ENCODE assay signal across 19 cellular contexts in the genomic region with DNA sequence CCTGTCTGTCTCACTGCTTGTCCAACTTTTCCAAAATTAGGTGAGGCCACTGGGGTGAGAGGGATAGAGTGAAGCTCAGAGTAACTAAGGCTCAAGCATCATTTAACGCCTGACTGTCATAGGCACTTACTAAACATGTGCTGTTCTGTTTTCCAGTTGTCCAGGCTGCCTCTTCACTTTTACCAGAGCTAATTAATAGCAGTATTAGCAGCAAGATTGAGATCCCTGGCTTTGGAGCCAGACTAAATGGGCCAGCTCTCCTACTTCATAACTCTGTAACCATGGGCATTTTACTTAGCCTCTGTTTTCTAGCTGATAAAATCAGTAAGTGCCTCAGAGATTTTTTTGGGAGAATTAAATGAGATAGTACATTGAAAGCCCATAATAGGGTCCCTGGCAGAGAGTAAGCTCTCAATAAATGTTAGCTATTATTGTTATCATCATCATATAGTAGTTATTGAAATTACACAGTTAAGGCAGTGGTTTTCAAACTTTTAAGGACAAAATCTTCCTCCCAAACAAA.
DNase-seq lines count a peak whose midpoint lies in the region; ATAC-seq and TF ChIP-seq lines count a peak whose summit lies in the region.
"Had no signal": no experiment of that assay in that cellular context is flagged by ENCODE, and none has a peak within 500 bp of the region (broad histone marks: within the 10 kb centered on the region; RNA-seq: fewer than 3 reads in every experiment).

No MANE protein-coding gene starts in this region.

- H3K27ac ChIP-seq in OCI-LY7 (ENCODE audit: low read depth, low read length, poor library complexity, severe bottlenecking) (no peak overlapping the region), smooth muscle cell (ENCODE audit: low read depth) (no peak overlapping the region), transverse colon (no peak overlapping the region)

- H3K9me3 Mint-ChIP-seq in memory B cell = peaks cover 5% of the 10 kb centered on the region

- in situ Hi-C loops in transverse colon (cut with MboI; ENCODE audit: low pct_ligation_motif_present in 1 of 4, low pct_unique_long_range_greater_than_20kb in 1 of 4, low sequenced_read_pairs in 3 of 4) = no loop called here

- H3F3A ChIP-seq in smooth muscle cell (ENCODE audit: low read depth) = peaks cover 25% of the 10 kb centered on the region

- H3K4me2 ChIP-seq in OCI-LY7 (ENCODE audit: low read length) = no peak overlapping the region
- peak overlapping the region; percentile 32 for H3K4me2 ChIP-seq in smooth muscle cell

- H3K9me3 ChIP-seq in BE2C (no peaks in the 10 kb centered on the region), OCI-LY7 (ENCODE audit: low read length) (no peaks in the 10 kb centered on the region), smooth muscle cell (replicated peaks; ENCODE audit: low read depth) (no peaks in the 10 kb centered on the region), transverse colon (no peaks in the 10 kb centered on the region)

- no TSS peak for BruUV-seq in OCI-LY7 (replicated peaks; lab: Mats Ljungman, UMichigan)

- no peak overlapping the region for H3K4me3 Mint-ChIP-seq in memory B cell
- H3K4me3 Mint-ChIP-seq: CD4-positive, CD25-positive, alpha-beta regulatory T cell; IgD-negative memory B cell had no signal

- intact Hi-C loops in OCI-LY7 (cut with micrococcal nuclease; ENCODE audit: unreplicated experiment) = no loop called here
- intact Hi-C loops in transverse colon (cut with DNase I; ENCODE audit: low total_unique reads) = loop anchor here (5.0 to 10.0 kb wide), 2 partner anchors 882 to 1040 kb away; no protein-coding TSS in a partner anchor

- TF ChIP-seq CTCF in BE2C (IDR thresholded peaks at IDR 0.05; ENCODE audit: low read depth, low read length) (no peak), OCI-LY7 (conservative IDR thresholded peaks at IDR 0.05; ENCODE audit: low read length) (no peak), smooth muscle cell (IDR thresholded peaks at IDR 0.05; ENCODE audit: borderline replicate concordance, insufficient read depth, poor library complexity, severe bottlenecking) (no peak), transverse colon (IDR thresholded peaks at IDR 0.05) (no peak)

- TF ChIP-seq EP300 in transverse colon (IDR thresholded peaks at IDR 0.05; ENCODE audit: low read depth) = no peak

- CTCF ChIA-PET in OCI-LY7 (lab: Charles Lee; ENCODE audit: unreplicated experiment) = no interaction called here

- no peaks in the 10 kb centered on the region for H3K27me3 ChIP-seq in BE2C
- H3K27me3 ChIP-seq in smooth muscle cell (ENCODE audit: low read depth) = no peaks in the 10 kb centered on the region
- no peaks in the 10 kb centered on the region for H3K27me3 ChIP-seq in transverse colon

- peak overlapping the region; percentile 18; the same call in 1 of the 2 replicates for H2AFZ ChIP-seq in OCI-LY7 (ENCODE audit: low read length)
- H2AFZ ChIP-seq in smooth muscle cell (ENCODE audit: low read depth) = no peak overlapping the region

- H3K4me3 ChIP-seq in BE2C (ENCODE audit: low read depth, low read length) = no peak overlapping the region
- no peak overlapping the region for H3K4me3 ChIP-seq in OCI-LY7 (ENCODE audit: low read depth, low read length, poor library complexity, severe bottlenecking)
- no peak overlapping the region for H3K4me3 ChIP-seq in smooth muscle cell
- no peak overlapping the region for H3K4me3 ChIP-seq in transverse colon
- H3K4me3 ChIP-seq: GM12878 had no signal

- peaks cover 34% of the 10 kb centered on the region for H3K4me1 Mint-ChIP-seq in memory B cell

- H3K79me2 ChIP-seq in OCI-LY7 (ENCODE audit: insufficient read depth, low read depth, low read length) (no peaks in the 10 kb centered on the region), smooth muscle cell (ENCODE audit: low read depth) (no peaks in the 10 kb centered on the region)

- no peaks in the 10 kb centered on the region for H3K27me3 Mint-ChIP-seq in memory B cell
- H3K27me3 Mint-ChIP-seq: CD4-positive, CD25-positive, alpha-beta regulatory T cell; IgD-negative memory B cell had no signal

- H3K36me3 ChIP-seq in BE2C = no peaks in the 10 kb centered on the region
- no peaks in the 10 kb centered on the region for H3K36me3 ChIP-seq in OCI-LY7 (ENCODE audit: insufficient read depth, low read length)
- no peaks in the 10 kb centered on the region for H3K36me3 ChIP-seq in smooth muscle cell (ENCODE audit: low read depth)
- H3K36me3 ChIP-seq in transverse colon = no peaks in the 10 kb centered on the region

- no peaks in the 10 kb centered on the region for H3K9me2 ChIP-seq in OCI-LY7 (ENCODE audit: insufficient read depth, low read length)

- no peak for ATAC-seq in memory B cell (ENCODE audit: low read depth)
- ATAC-seq: GM12878 had no signal

- DNase-seq in BE2C = peak; percentile 27
- DNase-seq in OCI-LY7 (ENCODE audit: low spot score) = no peak
- no peak for DNase-seq in memory B cell (ENCODE audit: low spot score in 2 of 2)
- DNase-seq in smooth muscle cell (lab: John Stamatoyannopoulos, UW; ENCODE audit: unreplicated experiment) = no peak
- DNase-seq in transverse colon = no peak
- DNase-seq in AG20443 (ENCODE audit: low spot score) = no peak
- no peak for DNase-seq in HCEC 1CT
- DNase-seq: CD4-positive, CD25-positive, alpha-beta regulatory T cell; DMS 273 treated with DMSO at 0.1 percent for 48 hours; DND-41; NCI-H1105; NCI-H146; NCI-H2029; NCI-H226; NCI-H510A treated with DMSO at 0.1 percent for 48 hours; NCI-H748 treated with DMSO at 0.1 percent for 48 hours; SW 1271 had no signal

- 58% methylated on average over 1 of the region's 1 CpG for WGBS in smooth muscle cell (ENCODE audit: low lambda C conversion rate)
- 90% methylated on average over 1 of the region's 1 CpG; no CpG with 5 or more reads in 1 of the 2 donors for WGBS in transverse colon (ENCODE audit: low coverage in 1 of 2), 2 donors

- H3K4me1 ChIP-seq in BE2C (peaks cover 15% of the 10 kb centered on the region), OCI-LY7 (ENCODE audit: insufficient read depth, low read length, poor library complexity, severe bottlenecking) (peaks cover 55% of the 10 kb centered on the region), smooth muscle cell (ENCODE audit: low read depth) (peaks cover 8% of the 10 kb centered on the region), transverse colon (no peaks in the 10 kb centered on the region)

- no peak overlapping the region for H3K9ac ChIP-seq in smooth muscle cell (ENCODE audit: low read depth)

- H3K36me3 Mint-ChIP-seq in memory B cell = peaks cover 14% of the 10 kb centered on the region

- POLR2A ChIA-PET in OCI-LY7 (lab: Charles Lee) = interaction anchor here (1.1 to 1.9 kb wide), 3 partner anchors 14 to 89 kb away, joined by 3 to 4 read pairs (median 3); no protein-coding TSS in a partner anchor

- TF ChIP-seq POLR2A in transverse colon (IDR thresholded peaks at IDR 0.05) = no peak

- peak overlapping the region; percentile 1 for H3K27ac Mint-ChIP-seq in memory B cell
- H3K27ac Mint-ChIP-seq: CD4-positive, CD25-positive, alpha-beta regulatory T cell; IgD-negative memory B cell had no signal

- H4K20me1 ChIP-seq in OCI-LY7 (ENCODE audit: insufficient read depth, low read length) (no peaks in the 10 kb centered on the region), smooth muscle cell (ENCODE audit: low read depth) (no peaks in the 10 kb centered on the region)
